1 cellular context compared by ENCODE assay signal in the genomic region with DNA sequence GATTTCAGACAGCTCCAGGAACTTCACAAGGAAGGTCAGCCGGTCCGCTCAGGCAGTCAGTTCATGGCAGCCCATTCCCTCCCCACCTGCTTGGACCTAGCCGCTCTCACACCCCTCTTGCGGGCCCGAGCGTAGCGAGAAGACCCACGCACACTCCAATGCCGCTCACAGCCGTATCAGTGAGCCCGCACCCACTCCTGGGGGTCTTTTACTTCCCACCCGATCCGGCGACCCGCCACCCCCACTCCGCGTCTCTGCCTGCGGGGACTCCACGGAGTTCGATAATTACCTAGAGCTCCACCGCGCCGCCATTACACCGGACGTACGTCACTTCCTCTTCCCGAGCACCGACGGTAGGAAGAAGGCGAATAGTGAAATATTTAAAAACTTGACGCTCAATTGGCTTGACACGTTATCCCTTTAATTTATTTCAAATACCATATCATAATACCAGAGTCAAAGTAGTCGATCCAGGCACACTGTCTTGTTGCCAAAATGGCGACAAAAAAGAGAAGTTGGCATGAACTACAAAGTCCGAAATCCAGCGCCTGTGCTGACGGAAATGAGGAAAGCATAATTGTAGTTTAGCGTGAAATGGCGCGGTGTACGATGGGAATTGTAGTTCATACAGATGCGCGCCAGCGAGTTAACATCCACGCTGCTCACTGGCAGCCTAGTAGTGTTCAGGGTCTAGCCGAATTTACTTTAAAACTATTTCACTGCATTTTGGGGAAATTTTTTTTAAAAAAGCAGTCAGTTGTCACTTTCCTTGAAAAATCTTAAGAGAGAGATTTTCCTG.
A peak's percentile ranks its signal among the peaks of the same experiment; 100 is the strongest.
TF ChIP-seq lines count a peak whose summit lies in the region.

A gene (minus strand): TSS at position 517 of the 799 bp plus-strand sequence. CDS start 13,956 bp downstream, outside the sequence.

TF ChIP-seq in K562, 482 proteins besides CTCF, POLR2A, EP300 and RAD21 (continued from another document and continues in another):
- TF ChIP-seq SMAD2 (IDR thresholded peaks at IDR 0.05; ENCODE audit: low read depth, low read length) (no peak), HNRNPLL (IDR thresholded peaks at IDR 0.05; ENCODE audit: low read depth, low read length, poor library complexity, severe bottlenecking) (peak; percentile 43), SREBF2 (CRISPR knock-in tag; IDR thresholded peaks at IDR 0.05) (no peak), CCAR2 (IDR thresholded peaks at IDR 0.05; ENCODE audit: low read depth, low read length) (no peak), FOXJ2 (tag; IDR thresholded peaks at IDR 0.05) (peak; percentile 65; the same call in 1 of the 2 replicates), LARP7 (IDR thresholded peaks at IDR 0.05) (0 out of 2 replicates have a peak, but pooled peaks have one; percentile 47), ARHGAP35 (IDR thresholded peaks at IDR 0.05; ENCODE audit: partially characterized antibody) (no peak), NFE2L1 (tag; IDR thresholded peaks at IDR 0.05; ENCODE audit: borderline replicate concordance, low read depth) (no peak), MYBL2 (IDR thresholded peaks at IDR 0.05; ENCODE audit: low read depth) (no peak), MYBL2 (CRISPR knock-in tag; IDR thresholded peaks at IDR 0.05; ENCODE audit: borderline replicate concordance) (no peak), SRSF3 (IDR thresholded peaks at IDR 0.05; ENCODE audit: insufficient read depth, low read length) (no peak), SAFB (IDR thresholded peaks at IDR 0.05; ENCODE audit: borderline replicate concordance, low read depth, low read length) (no peak), E2F3 (CRISPR knock-in tag; IDR thresholded peaks at IDR 0.05) (no peak), TAF7 (tag; IDR thresholded peaks at IDR 0.05) (peak; percentile 98), SRSF9 (IDR thresholded peaks at IDR 0.05; ENCODE audit: borderline replicate concordance, low read depth, low read length) (no peak), MCM5 (IDR thresholded peaks at IDR 0.05; ENCODE audit: low read depth) (no peak), ZNF699 (CRISPR knock-in tag; IDR thresholded peaks at IDR 0.05; ENCODE audit: insufficient replicate concordance) (no peak), SP1 (CRISPR knock-in tag; IDR thresholded peaks at IDR 0.05) (peak; percentile 77), RB1 (IDR thresholded peaks at IDR 0.05; ENCODE audit: low read depth) (peak; percentile 43; the same call in 1 of the 2 replicates), SMAD3 (CRISPR knock-in tag; conservative IDR thresholded peaks at IDR 0.05) (peak; percentile 38; the same call in 1 of the 2 replicates), MEF2D (tag; conservative IDR thresholded peaks at IDR 0.05; ENCODE audit: low read depth) (no peak), HMG20B (CRISPR knock-in tag; IDR thresholded peaks at IDR 0.05) (no peak), HEY1 (CRISPR knock-in tag; IDR thresholded peaks at IDR 0.05; ENCODE audit: borderline replicate concordance) (no peak), KDM4B (IDR thresholded peaks at IDR 0.05; ENCODE audit: borderline replicate concordance in 2 of 2, low read depth in 1 of 2) (no peak), ZNF766 (CRISPR knock-in tag; conservative IDR thresholded peaks at IDR 0.05) (peak; percentile 88), ZKSCAN3 (CRISPR knock-in tag; IDR thresholded peaks at IDR 0.05) (no peak), MTA2 (IDR thresholded peaks at IDR 0.05; ENCODE audit: low read depth) (no peak), ZNF57 (CRISPR knock-in tag; IDR thresholded peaks at IDR 0.05) (no peak), HLTF (IDR thresholded peaks at IDR 0.05) (peak; percentile 14; the same call in 1 of the 2 replicates), ILK (tag; IDR thresholded peaks at IDR 0.05; ENCODE audit: borderline replicate concordance, low read depth) (no peak), EWSR1 (IDR thresholded peaks at IDR 0.05; ENCODE audit: borderline replicate concordance, low read depth, partially characterized antibody) (no peak)
- TF ChIP-seq, protein P1, sequence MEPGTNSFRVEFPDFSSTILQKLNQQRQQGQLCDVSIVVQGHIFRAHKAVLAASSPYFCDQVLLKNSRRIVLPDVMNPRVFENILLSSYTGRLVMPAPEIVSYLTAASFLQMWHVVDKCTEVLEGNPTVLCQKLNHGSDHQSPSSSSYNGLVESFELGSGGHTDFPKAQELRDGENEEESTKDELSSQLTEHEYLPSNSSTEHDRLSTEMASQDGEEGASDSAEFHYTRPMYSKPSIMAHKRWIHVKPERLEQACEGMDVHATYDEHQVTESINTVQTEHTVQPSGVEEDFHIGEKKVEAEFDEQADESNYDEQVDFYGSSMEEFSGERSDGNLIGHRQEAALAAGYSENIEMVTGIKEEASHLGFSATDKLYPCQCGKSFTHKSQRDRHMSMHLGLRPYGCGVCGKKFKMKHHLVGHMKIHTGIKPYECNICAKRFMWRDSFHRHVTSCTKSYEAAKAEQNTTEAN (CRISPR knock-in tag; IDR thresholded peaks at IDR 0.05): 0 out of 2 replicates have a peak, but pooled peaks have one; percentile 73
- TF ChIP-seq, protein P2, sequence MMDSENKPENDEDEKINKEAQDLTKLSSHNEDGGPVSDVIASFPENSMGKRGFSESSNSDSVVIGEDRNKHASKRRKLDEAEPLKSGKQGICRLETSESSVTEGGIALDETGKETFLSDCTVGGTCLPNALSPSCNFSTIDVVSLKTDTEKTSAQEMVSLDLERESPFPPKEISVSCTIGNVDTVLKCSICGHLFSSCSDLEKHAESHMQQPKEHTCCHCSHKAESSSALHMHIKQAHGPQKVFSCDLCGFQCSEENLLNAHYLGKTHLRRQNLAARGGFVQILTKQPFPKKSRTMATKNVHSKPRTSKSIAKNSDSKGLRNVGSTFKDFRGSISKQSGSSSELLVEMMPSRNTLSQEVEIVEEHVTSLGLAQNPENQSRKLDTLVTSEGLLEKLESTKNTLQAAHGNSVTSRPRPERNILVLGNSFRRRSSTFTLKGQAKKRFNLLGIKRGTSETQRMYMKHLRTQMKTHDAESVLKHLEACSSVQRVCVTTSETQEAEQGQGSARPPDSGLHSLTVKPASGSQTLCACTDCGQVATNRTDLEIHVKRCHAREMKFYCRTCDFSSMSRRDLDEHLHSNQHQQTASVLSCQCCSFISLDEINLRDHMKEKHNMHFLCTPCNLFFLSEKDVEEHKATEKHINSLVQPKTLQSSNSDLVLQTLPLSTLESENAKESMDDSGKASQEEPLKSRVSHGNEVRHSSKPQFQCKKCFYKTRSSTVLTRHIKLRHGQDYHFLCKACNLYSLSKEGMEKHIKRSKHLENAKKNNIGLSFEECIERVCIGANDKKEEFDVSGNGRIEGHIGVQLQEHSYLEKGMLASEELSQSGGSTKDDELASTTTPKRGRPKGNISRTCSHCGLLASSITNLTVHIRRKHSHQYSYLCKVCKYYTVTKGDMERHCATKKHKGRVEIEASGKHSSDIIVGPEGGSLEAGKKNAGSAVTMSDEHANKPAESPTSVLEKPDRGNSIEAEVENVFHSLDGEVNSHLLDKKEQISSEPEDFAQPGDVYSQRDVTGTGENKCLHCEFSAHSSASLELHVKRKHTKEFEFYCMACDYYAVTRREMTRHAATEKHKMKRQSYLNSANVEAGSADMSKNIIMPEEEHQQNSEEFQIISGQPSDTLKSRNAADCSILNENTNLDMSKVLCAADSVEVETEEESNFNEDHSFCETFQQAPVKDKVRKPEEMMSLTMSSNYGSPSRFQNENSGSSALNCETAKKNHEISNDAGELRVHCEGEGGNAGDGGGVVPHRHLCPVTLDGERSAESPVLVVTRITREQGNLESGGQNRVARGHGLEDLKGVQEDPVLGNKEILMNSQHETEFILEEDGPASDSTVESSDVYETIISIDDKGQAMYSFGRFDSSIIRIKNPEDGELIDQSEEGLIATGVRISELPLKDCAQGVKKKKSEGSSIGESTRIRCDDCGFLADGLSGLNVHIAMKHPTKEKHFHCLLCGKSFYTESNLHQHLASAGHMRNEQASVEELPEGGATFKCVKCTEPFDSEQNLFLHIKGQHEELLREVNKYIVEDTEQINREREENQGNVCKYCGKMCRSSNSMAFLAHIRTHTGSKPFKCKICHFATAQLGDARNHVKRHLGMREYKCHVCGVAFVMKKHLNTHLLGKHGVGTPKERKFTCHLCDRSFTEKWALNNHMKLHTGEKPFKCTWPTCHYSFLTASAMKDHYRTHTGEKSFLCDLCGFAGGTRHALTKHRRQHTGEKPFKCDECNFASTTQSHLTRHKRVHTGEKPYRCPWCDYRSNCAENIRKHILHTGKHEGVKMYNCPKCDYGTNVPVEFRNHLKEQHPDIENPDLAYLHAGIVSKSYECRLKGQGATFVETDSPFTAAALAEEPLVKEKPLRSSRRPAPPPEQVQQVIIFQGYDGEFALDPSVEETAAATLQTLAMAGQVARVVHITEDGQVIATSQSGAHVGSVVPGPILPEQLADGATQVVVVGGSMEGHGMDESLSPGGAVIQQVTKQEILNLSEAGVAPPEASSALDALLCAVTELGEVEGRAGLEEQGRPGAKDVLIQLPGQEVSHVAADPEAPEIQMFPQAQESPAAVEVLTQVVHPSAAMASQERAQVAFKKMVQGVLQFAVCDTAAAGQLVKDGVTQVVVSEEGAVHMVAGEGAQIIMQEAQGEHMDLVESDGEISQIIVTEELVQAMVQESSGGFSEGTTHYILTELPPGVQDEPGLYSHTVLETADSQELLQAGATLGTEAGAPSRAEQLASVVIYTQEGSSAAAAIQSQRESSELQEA (IDR thresholded peaks at IDR 0.05; ENCODE audit: low read depth): no peak; the same call in 1 of the 2 replicates
- TF ChIP-seq, protein P3, sequence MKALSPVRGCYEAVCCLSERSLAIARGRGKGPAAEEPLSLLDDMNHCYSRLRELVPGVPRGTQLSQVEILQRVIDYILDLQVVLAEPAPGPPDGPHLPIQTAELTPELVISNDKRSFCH (CRISPR knock-in tag; IDR thresholded peaks at IDR 0.05): no peak
- TF ChIP-seq, protein P3 (tag; IDR thresholded peaks at IDR 0.05): peak; percentile 77; the same call in 1 of the 2 replicates
- TF ChIP-seq, protein P4, sequence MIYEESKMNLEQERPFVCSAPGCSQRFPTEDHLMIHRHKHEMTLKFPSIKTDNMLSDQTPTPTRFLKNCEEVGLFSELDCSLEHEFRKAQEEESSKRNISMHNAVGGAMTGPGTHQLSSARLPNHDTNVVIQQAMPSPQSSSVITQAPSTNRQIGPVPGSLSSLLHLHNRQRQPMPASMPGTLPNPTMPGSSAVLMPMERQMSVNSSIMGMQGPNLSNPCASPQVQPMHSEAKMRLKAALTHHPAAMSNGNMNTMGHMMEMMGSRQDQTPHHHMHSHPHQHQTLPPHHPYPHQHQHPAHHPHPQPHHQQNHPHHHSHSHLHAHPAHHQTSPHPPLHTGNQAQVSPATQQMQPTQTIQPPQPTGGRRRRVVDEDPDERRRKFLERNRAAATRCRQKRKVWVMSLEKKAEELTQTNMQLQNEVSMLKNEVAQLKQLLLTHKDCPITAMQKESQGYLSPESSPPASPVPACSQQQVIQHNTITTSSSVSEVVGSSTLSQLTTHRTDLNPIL (CRISPR knock-in tag; IDR thresholded peaks at IDR 0.05): no peak
- TF ChIP-seq, protein P5, sequence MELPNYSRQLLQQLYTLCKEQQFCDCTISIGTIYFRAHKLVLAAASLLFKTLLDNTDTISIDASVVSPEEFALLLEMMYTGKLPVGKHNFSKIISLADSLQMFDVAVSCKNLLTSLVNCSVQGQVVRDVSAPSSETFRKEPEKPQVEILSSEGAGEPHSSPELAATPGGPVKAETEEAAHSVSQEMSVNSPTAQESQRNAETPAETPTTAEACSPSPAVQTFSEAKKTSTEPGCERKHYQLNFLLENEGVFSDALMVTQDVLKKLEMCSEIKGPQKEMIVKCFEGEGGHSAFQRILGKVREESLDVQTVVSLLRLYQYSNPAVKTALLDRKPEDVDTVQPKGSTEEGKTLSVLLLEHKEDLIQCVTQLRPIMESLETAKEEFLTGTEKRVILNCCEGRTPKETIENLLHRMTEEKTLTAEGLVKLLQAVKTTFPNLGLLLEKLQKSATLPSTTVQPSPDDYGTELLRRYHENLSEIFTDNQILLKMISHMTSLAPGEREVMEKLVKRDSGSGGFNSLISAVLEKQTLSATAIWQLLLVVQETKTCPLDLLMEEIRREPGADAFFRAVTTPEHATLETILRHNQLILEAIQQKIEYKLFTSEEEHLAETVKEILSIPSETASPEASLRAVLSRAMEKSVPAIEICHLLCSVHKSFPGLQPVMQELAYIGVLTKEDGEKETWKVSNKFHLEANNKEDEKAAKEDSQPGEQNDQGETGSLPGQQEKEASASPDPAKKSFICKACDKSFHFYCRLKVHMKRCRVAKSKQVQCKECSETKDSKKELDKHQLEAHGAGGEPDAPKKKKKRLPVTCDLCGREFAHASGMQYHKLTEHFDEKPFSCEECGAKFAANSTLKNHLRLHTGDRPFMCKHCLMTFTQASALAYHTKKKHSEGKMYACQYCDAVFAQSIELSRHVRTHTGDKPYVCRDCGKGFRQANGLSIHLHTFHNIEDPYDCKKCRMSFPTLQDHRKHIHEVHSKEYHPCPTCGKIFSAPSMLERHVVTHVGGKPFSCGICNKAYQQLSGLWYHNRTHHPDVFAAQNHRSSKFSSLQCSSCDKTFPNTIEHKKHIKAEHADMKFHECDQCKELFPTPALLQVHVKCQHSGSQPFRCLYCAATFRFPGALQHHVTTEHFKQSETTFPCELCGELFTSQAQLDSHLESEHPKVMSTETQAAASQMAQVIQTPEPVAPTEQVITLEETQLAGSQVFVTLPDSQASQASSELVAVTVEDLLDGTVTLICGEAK (IDR thresholded peaks at IDR 0.05): peak; percentile 97
- TF ChIP-seq, protein P5 (CRISPR knock-in tag; IDR thresholded peaks at IDR 0.05): no peak
